Comparison of ENCODE assay signal across 11 cellular contexts in genomic region chrX:39726810-39727209, GRCh38.
DNase-seq lines count a peak whose midpoint lies in the region; ATAC-seq and TF ChIP-seq lines count a peak whose summit lies in the region.
"Had no signal": no experiment of that assay in that cellular context is flagged by ENCODE, and none has a peak within 500 bp of the region (broad histone marks: within the 10 kb centered on the region; RNA-seq: fewer than 3 reads in every experiment).

No MANE protein-coding gene starts in this region.

- DNase-seq in COLO829 (ENCODE audit: low spot score) (peak; percentile 44), NCI-H146 (lab: John Stamatoyannopoulos, UW) (peak; percentile 80), WERI-Rb-1 (peak; percentile 77), iris pigment epithelial cell (ENCODE audit: low read depth) (peak; percentile 45), NCI-H128 (lab: John Stamatoyannopoulos, UW; ENCODE audit: unreplicated experiment) (no peak), activated gamma-delta T cell (lab: John Stamatoyannopoulos, UW) (no peak)
- no peak for DNase-seq in CD4-positive, alpha-beta memory T cell
- DNase-seq: NCI-H1105 treated with DMSO at 0.1 percent for 48 hours; stimulated activated CD8-positive, alpha-beta memory T cell treated with anti-CD3 and anti-CD28 coated beads, Interleukin-4, amount 100 ng/mL, for 48 hours had no signal

- H3K36me3 ChIP-seq in WERI-Rb-1, result no peaks in the 10 kb centered on the region
- H3K36me3 ChIP-seq in CD4-positive, alpha-beta memory T cell (ENCODE audit: insufficient read depth, low read length), result no peaks in the 10 kb centered on the region

- intact Hi-C loops in CD4-positive, alpha-beta memory T cell (cut with micrococcal nuclease), result no loop called here

- no peak overlapping the region for H3K4me3 ChIP-seq in WERI-Rb-1 (ENCODE audit: low read depth, low read length)
- no peak overlapping the region for H3K4me3 ChIP-seq in CD4-positive, alpha-beta memory T cell (ENCODE audit: low read length in 2 of 2)
- H3K4me3 ChIP-seq: mucosa of descending colon had no signal

- no peak overlapping the region for H3K27ac ChIP-seq in WERI-Rb-1
- H3K27ac ChIP-seq in CD4-positive, alpha-beta memory T cell (ENCODE audit: low read depth, low read length), result no peak overlapping the region

- H3K4me1 Mint-ChIP-seq in CD4-positive, alpha-beta memory T cell, result peaks cover 6 to 16% (median 13%) of the 10 kb centered on the region in 4 donors

- H3K9me3 Mint-ChIP-seq in CD4-positive, alpha-beta memory T cell, result peaks cover 0 to 7% (median 0%) of the 10 kb centered on the region in 8 donors

- peaks cover 3% of the 10 kb centered on the region for H3K9me3 ChIP-seq in WERI-Rb-1 (ENCODE audit: severe bottlenecking)
- no peaks in the 10 kb centered on the region for H3K9me3 ChIP-seq in CD4-positive, alpha-beta memory T cell (ENCODE audit: control insufficient read depth in 1 of 2, low read length in 2 of 2)
- H3K9me3 ChIP-seq: mucosa of descending colon had no signal

- H3K4me1 ChIP-seq in CD4-positive, alpha-beta memory T cell (ENCODE audit: insufficient read depth, low read length), result peaks cover 8% of the 10 kb centered on the region

- no peak for TF ChIP-seq CTCF in WERI-Rb-1 (IDR thresholded peaks at IDR 0.05; ENCODE audit: low read depth, low read length)

- CTCF ChIA-PET in CD4-positive, alpha-beta memory T cell (lab: Charles Lee; ENCODE audit: partially characterized antibody), result no interaction called here

- no peak overlapping the region for H3K27ac Mint-ChIP-seq in CD4-positive, alpha-beta memory T cell

- POLR2A ChIA-PET in CD4-positive, alpha-beta memory T cell (lab: Charles Lee; ENCODE audit: partially characterized antibody), result no interaction called here

- no peaks in the 10 kb centered on the region for H3K36me3 Mint-ChIP-seq in CD4-positive, alpha-beta memory T cell

- no peak overlapping the region for H3K4me3 Mint-ChIP-seq in CD4-positive, alpha-beta memory T cell

- H3K27me3 Mint-ChIP-seq in CD4-positive, alpha-beta memory T cell, result peaks cover 0 to 1% of the 10 kb centered on the region in 2 donors

- no peaks in the 10 kb centered on the region for H3K27me3 ChIP-seq in WERI-Rb-1 (ENCODE audit: insufficient read depth, low read depth, severe bottlenecking)
- no peaks in the 10 kb centered on the region for H3K27me3 ChIP-seq in CD4-positive, alpha-beta memory T cell (ENCODE audit: insufficient read depth, low read length)

- ATAC-seq in HG02623 (IDR thresholded peaks at IDR 0.05; ENCODE audit: unreplicated experiment), result no peak
- ATAC-seq: mucosa of descending colon had no signal

Comparison
In these comparisons a context has a peak if more than half of its experiments do, and no peak if none do; other contexts are left out.
1. DNase-seq: peak in COLO829 (single experiment), NCI-H146 (single experiment), WERI-Rb-1 (single experiment) and iris pigment epithelial cell (single experiment); none in NCI-H128 (single experiment), activated gamma-delta T cell (single experiment) and CD4-positive, alpha-beta memory T cell (0 of 5).